ENCODE assay signal across 22 cellular contexts in genomic region chr13:65090191-65090590, GRCh38.
"Had no signal": no experiment of that assay in that cellular context is flagged by ENCODE, and none has a peak within 500 bp of the region (broad histone marks: within the 10 kb centered on the region; RNA-seq: fewer than 3 reads in every experiment).

No MANE protein-coding gene starts in this region.

- H3K27ac ChIP-seq: esophagus muscularis mucosa, parathyroid adenoma, sigmoid colon, thoracic aorta, upper lobe of right lung had no signal

- H3K27me3 Mint-ChIP-seq: activated CD4-positive, alpha-beta T cell treated with anti-CD3 and anti-CD28 coated beads for 36 hours; activated CD8-positive, alpha-beta T cell treated with anti-CD3 and anti-CD28 coated beads for 36 hours; activated naive CD8-positive, alpha-beta T cell treated with anti-CD3 and anti-CD28 coated beads for 36 hours; activated T-helper 17 cell treated with anti-CD3 and anti-CD28 coated beads, Interleukin-2, amount 50 U/mL, for 72 hours; central memory CD8-positive, alpha-beta T cell had no signal

- H3K4me3 Mint-ChIP-seq: activated CD4-positive, alpha-beta T cell treated with anti-CD3 and anti-CD28 coated beads for 36 hours; activated CD8-positive, alpha-beta T cell treated with anti-CD3 and anti-CD28 coated beads for 36 hours; activated naive CD8-positive, alpha-beta T cell treated with anti-CD3 and anti-CD28 coated beads for 36 hours; activated T-helper 17 cell treated with anti-CD3 and anti-CD28 coated beads, Interleukin-2, amount 50 U/mL, for 72 hours; central memory CD8-positive, alpha-beta T cell; mesothelial cell of epicardium; nephron; stimulated activated effector memory CD8-positive, alpha-beta T cell treated with anti-CD3 and anti-CD28 coated beads, Interleukin-12 subunit alpha, Interleukin-12 subunit beta, amount 100 ng/mL, for 72 hours; WTC11 had no signal

- H3K4me1 Mint-ChIP-seq: activated CD4-positive, alpha-beta T cell treated with anti-CD3 and anti-CD28 coated beads for 36 hours; activated naive CD8-positive, alpha-beta T cell treated with anti-CD3 and anti-CD28 coated beads for 36 hours; activated T-helper 17 cell treated with anti-CD3 and anti-CD28 coated beads, Interleukin-2, amount 50 U/mL, for 72 hours; central memory CD8-positive, alpha-beta T cell; mesothelial cell of epicardium; stimulated activated effector memory CD8-positive, alpha-beta T cell treated with anti-CD3 and anti-CD28 coated beads, Interleukin-12 subunit alpha, Interleukin-12 subunit beta, amount 100 ng/mL, for 72 hours; WTC11 had no signal

- H3K4me1 ChIP-seq: esophagus muscularis mucosa, parathyroid adenoma, sigmoid colon, upper lobe of right lung had no signal

- H3K27me3 ChIP-seq: esophagus muscularis mucosa, sigmoid colon, upper lobe of right lung had no signal

- DNase-seq: activated CD4-positive, alpha-beta T cell treated with anti-CD3 and anti-CD28 coated beads for 36 hours; activated CD8-positive, alpha-beta T cell treated with anti-CD3 and anti-CD28 coated beads for 36 hours; activated naive CD4-positive, alpha-beta T cell; activated naive CD8-positive, alpha-beta T cell treated with anti-CD3 and anti-CD28 coated beads for 36 hours; activated T-cell treated with anti-CD3 and anti-CD28 coated beads, Interleukin-2, amount 50 U/mL, for 1 hour; amygdala; cortex of kidney; effector CD4-positive, alpha-beta T cell; foreskin melanocyte; hypothalamus; sigmoid colon; stimulated activated CD4-positive, alpha-beta T cell treated with anti-CD3 and anti-CD28 coated beads, Interleukin-4, amount 100 ng/mL, for 24 hours; upper lobe of right lung had no signal

- H3K36me3 Mint-ChIP-seq: activated naive CD8-positive, alpha-beta T cell treated with anti-CD3 and anti-CD28 coated beads for 36 hours; stimulated activated effector memory CD8-positive, alpha-beta T cell treated with anti-CD3 and anti-CD28 coated beads, Interleukin-12 subunit alpha, Interleukin-12 subunit beta, amount 100 ng/mL, for 72 hours; WTC11 had no signal

- H3K9me3 Mint-ChIP-seq: activated naive CD8-positive, alpha-beta T cell treated with anti-CD3 and anti-CD28 coated beads for 36 hours had no signal

- H3K9me3 ChIP-seq: esophagus muscularis mucosa, sigmoid colon, thoracic aorta, upper lobe of right lung had no signal

- H3K36me3 ChIP-seq: esophagus muscularis mucosa, sigmoid colon, thoracic aorta, upper lobe of right lung had no signal

- H3K4me3 ChIP-seq: esophagus muscularis mucosa, sigmoid colon, thoracic aorta, upper lobe of right lung had no signal

- H3K27ac Mint-ChIP-seq: activated CD4-positive, alpha-beta T cell treated with anti-CD3 and anti-CD28 coated beads for 36 hours; activated CD8-positive, alpha-beta T cell treated with anti-CD3 and anti-CD28 coated beads for 36 hours; activated naive CD8-positive, alpha-beta T cell treated with anti-CD3 and anti-CD28 coated beads for 36 hours; activated T-helper 17 cell treated with anti-CD3 and anti-CD28 coated beads, Interleukin-2, amount 50 U/mL, for 72 hours; mesothelial cell of epicardium; nephron; stimulated activated effector memory CD8-positive, alpha-beta T cell treated with anti-CD3 and anti-CD28 coated beads, Interleukin-12 subunit alpha, Interleukin-12 subunit beta, amount 100 ng/mL, for 72 hours; WTC11 had no signal
